40 cellular contexts compared by ENCODE assay signal in genomic region chr4:47936336-47936735, GRCh38.
"Had no signal": no experiment of that assay in that cellular context is flagged by ENCODE, and none has a peak within 500 bp of the region (broad histone marks: within the 10 kb centered on the region; RNA-seq: fewer than 3 reads in every experiment).

No MANE protein-coding gene starts in this region.

- H3K9me3 Mint-ChIP-seq: activated naive CD4-positive, alpha-beta T cell treated with anti-CD3 and anti-CD28 coated beads for 36 hours; activated naive CD4-positive, alpha-beta T cell treated with anti-CD3 and anti-CD28 coated beads, Interleukin-2, amount 10 ng/mL, durations not matched to agents 7 days and 5 days; activated naive CD4-positive, alpha-beta T cell treated with anti-CD3 and anti-CD28 coated beads, Interleukin-2, amount 50 U/mL, for 24 hours; activated naive CD4-positive, alpha-beta T cell treated with anti-CD3 and anti-CD28 coated beads, Interleukin-2, amount 50 U/mL, for 72 hours; activated naive CD8-positive, alpha-beta T cell treated with anti-CD3 and anti-CD28 coated beads for 36 hours; activated naive CD8-positive, alpha-beta T cell treated with anti-CD3 and anti-CD28 coated beads, Interleukin-2, amount 10 ng/mL, durations not matched to agents 7 days and 5 days; activated naive CD8-positive, alpha-beta T cell treated with anti-CD3 and anti-CD28 coated beads, Interleukin-2, amount 50 U/mL, for 24 hours; activated T-cell treated with anti-CD3 and anti-CD28 coated beads, Interleukin-2, amount 50 U/mL, for 24 hours; activated T-cell treated with anti-CD3 and anti-CD28 coated beads, Interleukin-2, amount 50 U/mL, for 4 hours; activated T-cell treated with anti-CD3 and anti-CD28 coated beads, Interleukin-2, amount 50 U/mL, for 72 hours; activated T-helper 1 cell treated with anti-CD3 and anti-CD28 coated beads, Interleukin-12 subunit alpha, Interleukin-12 subunit beta, Interleukin-2, Interleukin-4 antibody, amounts not matched to agents 30 ng/mL and 10 ng/mL and 1 ng/mL, durations not matched to agents 14 hours and 24 hours and 36 hours; activated T-helper 17 cell treated with anti-CD3 and anti-CD28 coated beads, Interleukin-2, amount 50 U/mL, for 72 hours; activated T-helper 2 cell treated with anti-CD3 and anti-CD28 coated beads, Interferon-gamma antibody, Interleukin-2, Interleukin-4, amounts not matched to agents 10 μg/mL and 5 μg/mL and 100 μg/mL, durations not matched to agents 14 hours and 24 hours and 36 hours; central memory CD8-positive, alpha-beta T cell had no signal

- H3K27ac Mint-ChIP-seq: activated naive CD4-positive, alpha-beta T cell treated with anti-CD3 and anti-CD28 coated beads for 36 hours; activated naive CD4-positive, alpha-beta T cell treated with anti-CD3 and anti-CD28 coated beads, Interleukin-2, amount 10 ng/mL, durations not matched to agents 7 days and 5 days; activated naive CD4-positive, alpha-beta T cell treated with anti-CD3 and anti-CD28 coated beads, Interleukin-2, amount 50 U/mL, for 24 hours; activated naive CD4-positive, alpha-beta T cell treated with anti-CD3 and anti-CD28 coated beads, Interleukin-2, amount 50 U/mL, for 72 hours; activated naive CD8-positive, alpha-beta T cell; activated naive CD8-positive, alpha-beta T cell treated with anti-CD3 and anti-CD28 coated beads for 36 hours; activated naive CD8-positive, alpha-beta T cell treated with anti-CD3 and anti-CD28 coated beads, Interleukin-2, amount 10 ng/mL, durations not matched to agents 7 days and 5 days; activated naive CD8-positive, alpha-beta T cell treated with anti-CD3 and anti-CD28 coated beads, Interleukin-2, amount 50 U/mL, for 24 hours; activated T-cell treated with anti-CD3 and anti-CD28 coated beads, Interleukin-2, amount 50 U/mL, for 24 hours; activated T-cell treated with anti-CD3 and anti-CD28 coated beads, Interleukin-2, amount 50 U/mL, for 72 hours; activated T-helper 1 cell treated with anti-CD3 and anti-CD28 coated beads, Interleukin-12 subunit alpha, Interleukin-12 subunit beta, Interleukin-2, Interleukin-4 antibody, amounts not matched to agents 30 ng/mL and 10 ng/mL and 1 ng/mL, durations not matched to agents 14 hours and 24 hours and 36 hours; activated T-helper 17 cell treated with anti-CD3 and anti-CD28 coated beads, Interleukin-2, amount 50 U/mL, for 72 hours; activated T-helper 2 cell treated with anti-CD3 and anti-CD28 coated beads, Interferon-gamma antibody, Interleukin-2, Interleukin-4, amounts not matched to agents 10 μg/mL and 5 μg/mL and 100 μg/mL, durations not matched to agents 14 hours and 24 hours and 36 hours; brain had no signal

- H3K9me3 ChIP-seq: adrenal gland, ascending aorta, body of pancreas, breast epithelium had no signal

- H3K4me1 Mint-ChIP-seq: activated naive CD4-positive, alpha-beta T cell treated with anti-CD3 and anti-CD28 coated beads, Interleukin-2, amount 10 ng/mL, durations not matched to agents 7 days and 5 days; activated naive CD4-positive, alpha-beta T cell treated with anti-CD3 and anti-CD28 coated beads, Interleukin-2, amount 50 U/mL, for 24 hours; activated naive CD8-positive, alpha-beta T cell treated with anti-CD3 and anti-CD28 coated beads for 36 hours; activated naive CD8-positive, alpha-beta T cell treated with anti-CD3 and anti-CD28 coated beads, Interleukin-2, amount 10 ng/mL, durations not matched to agents 7 days and 5 days; activated naive CD8-positive, alpha-beta T cell treated with anti-CD3 and anti-CD28 coated beads, Interleukin-2, amount 50 U/mL, for 24 hours; activated T-helper 17 cell treated with anti-CD3 and anti-CD28 coated beads, Interleukin-2, amount 50 U/mL, for 72 hours; brain; central memory CD8-positive, alpha-beta T cell had no signal

- H3K4me3 Mint-ChIP-seq: activated naive CD4-positive, alpha-beta T cell treated with anti-CD3 and anti-CD28 coated beads for 36 hours; activated naive CD4-positive, alpha-beta T cell treated with anti-CD3 and anti-CD28 coated beads, Interleukin-2, amount 10 ng/mL, durations not matched to agents 7 days and 5 days; activated naive CD4-positive, alpha-beta T cell treated with anti-CD3 and anti-CD28 coated beads, Interleukin-2, amount 50 U/mL, for 24 hours; activated naive CD8-positive, alpha-beta T cell; activated naive CD8-positive, alpha-beta T cell treated with anti-CD3 and anti-CD28 coated beads for 36 hours; activated naive CD8-positive, alpha-beta T cell treated with anti-CD3 and anti-CD28 coated beads, Interleukin-2, amount 10 ng/mL, durations not matched to agents 7 days and 5 days; activated naive CD8-positive, alpha-beta T cell treated with anti-CD3 and anti-CD28 coated beads, Interleukin-2, amount 50 U/mL, for 24 hours; activated T-cell treated with anti-CD3 and anti-CD28 coated beads, Interleukin-2, amount 50 U/mL, for 24 hours; activated T-cell treated with anti-CD3 and anti-CD28 coated beads, Interleukin-2, amount 50 U/mL, for 4 hours; activated T-cell treated with anti-CD3 and anti-CD28 coated beads, Interleukin-2, amount 50 U/mL, for 72 hours; activated T-helper 1 cell treated with anti-CD3 and anti-CD28 coated beads, Interleukin-12 subunit alpha, Interleukin-12 subunit beta, Interleukin-2, Interleukin-4 antibody, amounts not matched to agents 30 ng/mL and 10 ng/mL and 1 ng/mL, durations not matched to agents 14 hours and 24 hours and 36 hours; activated T-helper 17 cell treated with anti-CD3 and anti-CD28 coated beads, Interleukin-2, amount 50 U/mL, for 72 hours; brain; central memory CD8-positive, alpha-beta T cell had no signal

- H3K4me1 ChIP-seq: ascending aorta, breast epithelium had no signal

- H3K4me3 ChIP-seq: adrenal gland, ascending aorta, body of pancreas, breast epithelium, cardiac muscle cell had no signal

- FAIRE-seq: astrocyte, bronchial epithelial cell had no signal

- DNase-seq: activated effector memory CD4-positive, alpha-beta T cell treated with anti-CD3 and anti-CD28 coated beads, Interleukin-2, amount 50 U/mL, for 16 hours; activated effector memory CD4-positive, alpha-beta T cell treated with Interleukin-2 at 50 U/mL for 16 hours; activated gamma-delta T cell; activated gamma-delta T cell treated with Interleukin-2 at 50 U/mL for 16 hours; activated naive CD4-positive, alpha-beta T cell; activated naive CD4-positive, alpha-beta T cell treated with anti-CD3 and anti-CD28 coated beads for 36 hours; activated naive CD4-positive, alpha-beta T cell treated with anti-CD3 and anti-CD28 coated beads, Interleukin-2, amount 10 ng/mL, durations not matched to agents 7 days and 5 days; activated naive CD4-positive, alpha-beta T cell treated with anti-CD3 and anti-CD28 coated beads, Interleukin-2, amount 50 U/mL, for 16 hours; activated naive CD4-positive, alpha-beta T cell treated with Interleukin-2 at 50 U/mL for 16 hours; activated naive CD8-positive, alpha-beta T cell treated with anti-CD3 and anti-CD28 coated beads for 36 hours; activated naive CD8-positive, alpha-beta T cell treated with anti-CD3 and anti-CD28 coated beads, Interleukin-2, amount 10 ng/mL, durations not matched to agents 7 days and 5 days; activated naive CD8-positive, alpha-beta T cell treated with anti-CD3 and anti-CD28 coated beads, Interleukin-2, amount 50 U/mL, for 24 hours; activated T-cell treated with anti-CD3 and anti-CD28 coated beads, Interleukin-2, amount 50 U/mL, for 1 hour; activated T-cell treated with anti-CD3 and anti-CD28 coated beads, Interleukin-2, amount 50 U/mL, for 24 hours; activated T-cell treated with anti-CD3 and anti-CD28 coated beads, Interleukin-2, amount 50 U/mL, for 4 hours; activated T-cell treated with anti-CD3 and anti-CD28 coated beads, Interleukin-2, amount 50 U/mL, for 48 hours; activated T-cell treated with anti-CD3 and anti-CD28 coated beads, Interleukin-2, amount 50 U/mL, for 72 hours; adrenal gland; amniotic stem cell; amygdala; anterior cingulate cortex; aorta; body of pancreas; brain microvascular endothelial cell; caudate nucleus; central memory CD4-positive, alpha-beta T cell; cerebellar nuclear complex had no signal

- H3K36me3 ChIP-seq: adrenal gland, ascending aorta, brain microvascular endothelial cell, breast epithelium, cardiac muscle cell had no signal

- H3K27me3 ChIP-seq: adrenal gland, ascending aorta, body of pancreas, brain microvascular endothelial cell, breast epithelium, cardiac muscle cell had no signal

- H3K27ac ChIP-seq: adrenal gland, ascending aorta, body of pancreas, brain microvascular endothelial cell, breast epithelium, cardiac muscle cell had no signal

- H3K27me3 Mint-ChIP-seq: activated naive CD4-positive, alpha-beta T cell treated with anti-CD3 and anti-CD28 coated beads, Interleukin-2, amount 50 U/mL, for 24 hours; activated naive CD8-positive, alpha-beta T cell; activated naive CD8-positive, alpha-beta T cell treated with anti-CD3 and anti-CD28 coated beads for 36 hours; activated T-cell treated with anti-CD3 and anti-CD28 coated beads, Interleukin-2, amount 50 U/mL, for 24 hours had no signal

- ATAC-seq: activated naive CD4-positive, alpha-beta T cell treated with anti-CD3 and anti-CD28 coated beads, Interleukin-2, amount 50 U/mL, for 72 hours; activated naive CD8-positive, alpha-beta T cell treated with anti-CD3 and anti-CD28 coated beads, Interleukin-2, amount 50 U/mL, for 24 hours; activated T-cell treated with anti-CD3 and anti-CD28 coated beads, Interleukin-2, amount 50 U/mL, for 4 hours; activated T-cell treated with anti-CD3 and anti-CD28 coated beads, Interleukin-2, amount 50 U/mL, for 72 hours; activated T-helper 17 cell treated with anti-CD3 and anti-CD28 coated beads, Interleukin-2, amount 50 U/mL, for 72 hours; body of pancreas had no signal

- H3K36me3 Mint-ChIP-seq: activated naive CD4-positive, alpha-beta T cell treated with anti-CD3 and anti-CD28 coated beads, Interleukin-2, amount 10 ng/mL, durations not matched to agents 7 days and 5 days; activated naive CD4-positive, alpha-beta T cell treated with anti-CD3 and anti-CD28 coated beads, Interleukin-2, amount 50 U/mL, for 24 hours; activated naive CD4-positive, alpha-beta T cell treated with anti-CD3 and anti-CD28 coated beads, Interleukin-2, amount 50 U/mL, for 72 hours; activated naive CD8-positive, alpha-beta T cell; activated naive CD8-positive, alpha-beta T cell treated with anti-CD3 and anti-CD28 coated beads for 36 hours; activated naive CD8-positive, alpha-beta T cell treated with anti-CD3 and anti-CD28 coated beads, Interleukin-2, amount 10 ng/mL, durations not matched to agents 7 days and 5 days; brain had no signal
